16 cellular contexts compared by ENCODE assay signal in the genomic region with DNA sequence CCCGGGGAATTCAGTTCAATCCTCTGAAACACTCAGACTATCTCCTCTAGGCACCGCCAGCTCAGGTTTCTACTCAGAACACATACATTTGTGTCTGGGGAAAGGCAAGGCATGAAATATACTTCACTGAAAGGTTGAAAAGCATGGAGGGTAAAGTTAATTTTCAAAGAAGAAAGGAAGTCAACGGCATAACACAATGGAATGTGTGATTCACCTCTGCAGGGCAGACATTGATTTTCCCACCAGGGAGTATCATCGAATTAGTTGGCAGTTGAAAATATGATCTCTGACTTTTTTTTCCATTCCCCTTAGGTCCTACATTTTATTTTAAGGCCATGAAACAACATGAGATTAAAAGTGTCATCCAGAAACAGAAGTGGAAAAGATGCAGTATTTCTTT.
DNase-seq lines count a peak whose midpoint lies in the region; ATAC-seq and TF ChIP-seq lines count a peak whose summit lies in the region.
"Had no signal": no experiment of that assay in that cellular context is flagged by ENCODE, and none has a peak within 500 bp of the region (broad histone marks: within the 10 kb centered on the region; RNA-seq: fewer than 3 reads in every experiment).

No MANE protein-coding gene starts in this region.

- H3K4me3 ChIP-seq in kidney epithelial cell (ENCODE audit: low read depth, low read length) (no peak overlapping the region), left lung (no peak overlapping the region)
- H3K4me3 ChIP-seq: right atrium auricular region, testis had no signal

- H3K36me3 ChIP-seq in kidney epithelial cell (ENCODE audit: control insufficient read depth, insufficient read depth, low read length) (no peaks in the 10 kb centered on the region), left lung (no peaks in the 10 kb centered on the region)
- H3K36me3 ChIP-seq: right atrium auricular region had no signal

- ATAC-seq in left lung: no peak

- TF ChIP-seq CTCF in kidney epithelial cell (IDR thresholded peaks at IDR 0.05; ENCODE audit: insufficient read depth, low read length, poor library complexity, severe bottlenecking) (no peak), left lung (IDR thresholded peaks at IDR 0.05) (no peak)

- DNase-seq in ACHN (peak; percentile 42), M059J (ENCODE audit: low read depth) (peak; percentile 60), astrocyte of the hippocampus (ENCODE audit: low read depth, low spot score) (peak; percentile 51), kidney epithelial cell (ENCODE audit: low read depth) (peak; percentile 43), T1000 (lab: John Stamatoyannopoulos, UW) (no peak), NCI-H128 (lab: John Stamatoyannopoulos, UW; ENCODE audit: unreplicated experiment) (no peak), NCI-H1436 (lab: John Stamatoyannopoulos, UW) (no peak), left lung (no peak)
- DNase-seq: activated CD4-positive, alpha-beta T cell treated with anti-CD3 and anti-CD28 coated beads, Interleukin-2, amount 50 U/mL, for 1 hour; COR-L47; erythroblast; GF-D8; NCI-H2029 treated with DMSO at 0.1 percent for 48 hours; stimulated activated CD4-positive, alpha-beta T cell treated with anti-CD3 and anti-CD28 coated beads, Interleukin-2, amount 100 ng/mL, for 24 hours; testis had no signal

- H3K9me3 ChIP-seq in left lung: no peaks in the 10 kb centered on the region
- H3K9me3 ChIP-seq: right atrium auricular region, testis had no signal

- H3K27ac ChIP-seq in left lung: no peak overlapping the region
- H3K27ac ChIP-seq: right atrium auricular region, testis had no signal

- no peaks in the 10 kb centered on the region for H3K4me1 ChIP-seq in left lung
- H3K4me1 ChIP-seq: right atrium auricular region, testis had no signal

- no peaks in the 10 kb centered on the region for H3K27me3 ChIP-seq in kidney epithelial cell (ENCODE audit: control insufficient read depth, insufficient read depth, low read length)
- no peaks in the 10 kb centered on the region for H3K27me3 ChIP-seq in left lung
- H3K27me3 ChIP-seq: right atrium auricular region, testis had no signal

- in situ Hi-C loops in ACHN (cut with HindIII; ENCODE audit: low pct_ligation_motif_present, low pct_unique_long_range_greater_than_20kb, low sequenced_read_pairs): no loop called here

- intact Hi-C loops in left lung (cut with DNase I): no loop called here

Comparison
In these comparisons a context has a peak if more than half of its experiments do, and no peak if none do; other contexts are left out.
1. DNase-seq: peak in ACHN (single experiment), M059J (single experiment), astrocyte of the hippocampus (single experiment) and kidney epithelial cell (single experiment); none in T1000 (single experiment), NCI-H128 (single experiment), NCI-H1436 (single experiment) and left lung (0 of 2).